Comparison of ENCODE assay signal across 32 cellular contexts in the genomic region with DNA sequence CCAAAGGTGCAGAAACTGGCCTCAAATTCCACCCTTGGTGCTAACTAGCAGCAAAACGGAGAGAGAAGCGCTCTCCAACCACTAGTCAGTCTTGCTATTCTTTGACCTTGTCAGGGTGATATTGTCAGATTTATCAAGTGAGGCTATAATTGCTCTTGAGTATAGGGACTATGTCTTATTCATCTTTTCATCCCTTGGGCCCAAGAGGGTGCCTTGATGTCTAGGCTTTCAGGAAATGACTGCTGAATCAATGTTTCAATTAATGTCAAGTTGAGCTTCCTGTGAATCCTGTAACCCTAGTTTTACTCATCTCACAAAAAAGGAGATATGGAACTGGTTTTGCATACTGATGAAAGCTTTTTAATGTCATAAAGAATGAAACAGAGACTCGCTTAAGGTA.
"Had no signal": no experiment of that assay in that cellular context is flagged by ENCODE, and none has a peak within 500 bp of the region (broad histone marks: within the 10 kb centered on the region; RNA-seq: fewer than 3 reads in every experiment).

No MANE protein-coding gene starts in this region.

- H3K27me3 ChIP-seq: ascending aorta, breast epithelium, cardiac muscle cell, colonic mucosa, esophagus squamous epithelium, gastroesophageal sphincter, heart right ventricle had no signal

- H3K27ac ChIP-seq: ascending aorta, breast epithelium, cardiac muscle cell, colonic mucosa, epithelial cell of prostate, esophagus squamous epithelium, gastroesophageal sphincter, heart right ventricle, WERI-Rb-1 had no signal

- H3K27me3 Mint-ChIP-seq: activated B cell treated with CpG ODN at 0.5 μM for 24 hours; activated CD4-positive, alpha-beta memory T cell treated with anti-CD3 and anti-CD28 coated beads, Interleukin-2, amount 10 ng/mL, durations not matched to agents 7 days and 5 days; activated CD4-positive, alpha-beta T cell treated with anti-CD3 and anti-CD28 coated beads for 36 hours; activated CD4-positive, alpha-beta T cell treated with anti-CD3 and anti-CD28 coated beads, Interleukin-2, amount 10 ng/mL, durations not matched to agents 7 days and 5 days; activated naive CD4-positive, alpha-beta T cell treated with anti-CD3 and anti-CD28 coated beads, Interleukin-2, amount 10 ng/mL, durations not matched to agents 7 days and 5 days; activated naive CD8-positive, alpha-beta T cell treated with anti-CD3 and anti-CD28 coated beads, Interleukin-2, amount 10 ng/mL, durations not matched to agents 7 days and 5 days; activated T-cell treated with anti-CD3 and anti-CD28 coated beads, Interleukin-2, amount 50 U/mL, for 24 hours; T-helper 17 cell had no signal

- H3K4me3 ChIP-seq: ascending aorta, breast epithelium, cardiac muscle cell, colonic mucosa, esophagus squamous epithelium, gastroesophageal sphincter, heart right ventricle had no signal

- H3K36me3 Mint-ChIP-seq: activated naive CD4-positive, alpha-beta T cell treated with anti-CD3 and anti-CD28 coated beads, Interleukin-2, amount 10 ng/mL, durations not matched to agents 7 days and 5 days; activated naive CD4-positive, alpha-beta T cell treated with anti-CD3 and anti-CD28 coated beads, Interleukin-2, amount 50 U/mL, for 72 hours; activated naive CD8-positive, alpha-beta T cell treated with anti-CD3 and anti-CD28 coated beads, Interleukin-2, amount 10 ng/mL, durations not matched to agents 7 days and 5 days; brain had no signal

- H3K4me1 Mint-ChIP-seq: activated B cell treated with CpG ODN at 0.5 μM for 24 hours; activated CD4-positive, alpha-beta memory T cell treated with anti-CD3 and anti-CD28 coated beads, Interleukin-2, amount 10 ng/mL, durations not matched to agents 7 days and 5 days; activated CD4-positive, alpha-beta T cell treated with anti-CD3 and anti-CD28 coated beads for 36 hours; activated CD4-positive, alpha-beta T cell treated with anti-CD3 and anti-CD28 coated beads, Interleukin-2, amount 10 ng/mL, durations not matched to agents 7 days and 5 days; activated naive CD4-positive, alpha-beta T cell treated with anti-CD3 and anti-CD28 coated beads, Interleukin-2, amount 10 ng/mL, durations not matched to agents 7 days and 5 days; activated naive CD8-positive, alpha-beta T cell treated with anti-CD3 and anti-CD28 coated beads, Interleukin-2, amount 10 ng/mL, durations not matched to agents 7 days and 5 days; T-helper 17 cell had no signal

- H3K9me3 ChIP-seq: ascending aorta, breast epithelium, colonic mucosa, esophagus squamous epithelium, gastroesophageal sphincter, heart right ventricle had no signal

- H3K4me1 ChIP-seq: ascending aorta, breast epithelium, colonic mucosa, esophagus squamous epithelium, gastroesophageal sphincter, heart right ventricle had no signal

- H3K9me3 Mint-ChIP-seq: activated B cell treated with CpG ODN at 0.5 μM for 24 hours; activated CD4-positive, alpha-beta T cell treated with anti-CD3 and anti-CD28 coated beads, Interleukin-2, amount 10 ng/mL, durations not matched to agents 7 days and 5 days; T-helper 2 cell treated with Interferon-gamma antibody and Interleukin-4, amounts not matched to agents 5 μg/mL and 100 μg/mL, for 36 hours had no signal

- DNase-seq: activated B cell treated with CpG ODN at 0.5 μM for 24 hours; activated CD4-positive, alpha-beta memory T cell treated with anti-CD3 and anti-CD28 coated beads, Interleukin-2, amount 10 ng/mL, durations not matched to agents 7 days and 5 days; activated CD4-positive, alpha-beta T cell treated with anti-CD3 and anti-CD28 coated beads for 36 hours; activated CD4-positive, alpha-beta T cell treated with anti-CD3 and anti-CD28 coated beads, Interleukin-2, amount 10 ng/mL, durations not matched to agents 7 days and 5 days; activated CD4-positive, alpha-beta T cell treated with anti-CD3 and anti-CD28 coated beads, Interleukin-2, amount 50 U/mL, for 4 hours; activated CD4-positive, CD25-positive, alpha-beta regulatory T cell treated with anti-CD3 and anti-CD28 coated beads, Interleukin-2, amount 50 U/mL, for 72 hours; activated CD8-positive, alpha-beta memory T cell treated with anti-CD3 and anti-CD28 coated beads, Interleukin-2, amount 50 U/mL, for 48 hours; activated gamma-delta T cell; activated naive CD4-positive, alpha-beta T cell; activated naive CD4-positive, alpha-beta T cell treated with anti-CD3 and anti-CD28 coated beads, Interleukin-2, amount 10 ng/mL, durations not matched to agents 7 days and 5 days; activated naive CD8-positive, alpha-beta T cell treated with anti-CD3 and anti-CD28 coated beads, Interleukin-2, amount 10 ng/mL, durations not matched to agents 7 days and 5 days; activated T-cell treated with anti-CD3 and anti-CD28 coated beads for 4 hours; activated T-cell treated with anti-CD3 and anti-CD28 coated beads, Interleukin-2, amount 50 U/mL, for 24 hours; activated T-cell treated with anti-CD3 and anti-CD28 coated beads, Interleukin-2, amount 50 U/mL, for 72 hours; central memory CD4-positive, alpha-beta T cell; cerebellar nuclear complex; colonic mucosa; effector CD8-positive, alpha-beta T cell; esophagus squamous epithelium; foreskin melanocyte; heart right ventricle; T-helper 17 cell; T1000; WERI-Rb-1 had no signal

- H3K27ac Mint-ChIP-seq: activated B cell treated with CpG ODN at 0.5 μM for 24 hours; activated CD4-positive, alpha-beta memory T cell treated with anti-CD3 and anti-CD28 coated beads, Interleukin-2, amount 10 ng/mL, durations not matched to agents 7 days and 5 days; activated CD4-positive, alpha-beta T cell treated with anti-CD3 and anti-CD28 coated beads for 36 hours; activated CD4-positive, alpha-beta T cell treated with anti-CD3 and anti-CD28 coated beads, Interleukin-2, amount 10 ng/mL, durations not matched to agents 7 days and 5 days; activated naive CD4-positive, alpha-beta T cell treated with anti-CD3 and anti-CD28 coated beads, Interleukin-2, amount 10 ng/mL, durations not matched to agents 7 days and 5 days; activated naive CD4-positive, alpha-beta T cell treated with anti-CD3 and anti-CD28 coated beads, Interleukin-2, amount 50 U/mL, for 72 hours; activated naive CD8-positive, alpha-beta T cell treated with anti-CD3 and anti-CD28 coated beads, Interleukin-2, amount 10 ng/mL, durations not matched to agents 7 days and 5 days; activated T-cell treated with anti-CD3 and anti-CD28 coated beads, Interleukin-2, amount 50 U/mL, for 24 hours; activated T-cell treated with anti-CD3 and anti-CD28 coated beads, Interleukin-2, amount 50 U/mL, for 72 hours; T-helper 17 cell; T-helper 2 cell treated with Interferon-gamma antibody and Interleukin-4, amounts not matched to agents 5 μg/mL and 100 μg/mL, for 36 hours had no signal

- ATAC-seq: activated CD4-positive, alpha-beta T cell treated with anti-CD3 and anti-CD28 coated beads for 36 hours; activated naive CD4-positive, alpha-beta T cell treated with anti-CD3 and anti-CD28 coated beads, Interleukin-2, amount 50 U/mL, for 72 hours; activated T-cell treated with anti-CD3 and anti-CD28 coated beads, Interleukin-2, amount 50 U/mL, for 72 hours; gastroesophageal sphincter; heart right ventricle; T-helper 17 cell had no signal

- H3K4me3 Mint-ChIP-seq: activated B cell treated with CpG ODN at 0.5 μM for 24 hours; activated CD4-positive, alpha-beta memory T cell treated with anti-CD3 and anti-CD28 coated beads, Interleukin-2, amount 10 ng/mL, durations not matched to agents 7 days and 5 days; activated CD4-positive, alpha-beta T cell treated with anti-CD3 and anti-CD28 coated beads for 36 hours; activated CD4-positive, alpha-beta T cell treated with anti-CD3 and anti-CD28 coated beads, Interleukin-2, amount 10 ng/mL, durations not matched to agents 7 days and 5 days; activated naive CD4-positive, alpha-beta T cell treated with anti-CD3 and anti-CD28 coated beads, Interleukin-2, amount 10 ng/mL, durations not matched to agents 7 days and 5 days; activated naive CD8-positive, alpha-beta T cell treated with anti-CD3 and anti-CD28 coated beads, Interleukin-2, amount 10 ng/mL, durations not matched to agents 7 days and 5 days; activated T-cell treated with anti-CD3 and anti-CD28 coated beads, Interleukin-2, amount 50 U/mL, for 24 hours; activated T-cell treated with anti-CD3 and anti-CD28 coated beads, Interleukin-2, amount 50 U/mL, for 72 hours; brain; T-helper 17 cell; T-helper 2 cell treated with Interferon-gamma antibody and Interleukin-4, amounts not matched to agents 5 μg/mL and 100 μg/mL, for 36 hours had no signal

- H3K36me3 ChIP-seq: ascending aorta, breast epithelium, cardiac muscle cell, colonic mucosa, esophagus squamous epithelium, gastroesophageal sphincter, heart right ventricle, WERI-Rb-1 had no signal
